Comparison of ENCODE assay signal across 28 cellular contexts in the genomic region with DNA sequence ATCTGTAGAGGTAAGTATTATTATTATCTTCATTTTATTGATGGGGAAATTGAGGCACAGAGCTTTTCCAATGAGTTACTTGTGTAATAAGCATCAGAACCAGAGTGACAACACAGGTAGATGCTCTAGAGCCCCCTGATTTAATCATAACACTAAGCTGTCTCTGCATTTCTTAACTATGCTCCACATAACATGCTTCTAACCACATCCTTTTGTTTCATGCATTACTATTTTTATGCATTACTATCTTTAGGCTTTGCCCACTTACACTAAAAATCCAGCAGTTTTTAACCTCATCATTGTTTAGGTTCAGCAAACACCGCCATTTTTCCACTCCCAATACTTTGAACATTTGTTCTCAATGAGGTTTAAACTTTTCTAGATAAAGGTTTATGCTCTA.
"Had no signal": no experiment of that assay in that cellular context is flagged by ENCODE, and none has a peak within 500 bp of the region (broad histone marks: within the 10 kb centered on the region; RNA-seq: fewer than 3 reads in every experiment).

No MANE protein-coding gene starts in this region.

- H3K27ac Mint-ChIP-seq: activated CD4-positive, alpha-beta T cell treated with anti-CD3 and anti-CD28 coated beads for 36 hours; activated CD4-positive, alpha-beta T cell treated with anti-CD3 and anti-CD28 coated beads, Interleukin-2, amount 10 ng/mL, durations not matched to agents 7 days and 5 days; activated CD8-positive, alpha-beta T cell treated with anti-CD3 and anti-CD28 coated beads, Interleukin-2, amount 10 ng/mL, durations not matched to agents 7 days and 5 days; activated naive CD4-positive, alpha-beta T cell treated with anti-CD3 and anti-CD28 coated beads for 36 hours; activated naive CD4-positive, alpha-beta T cell treated with anti-CD3 and anti-CD28 coated beads, Interleukin-2, amount 50 U/mL, for 72 hours; activated T-cell treated with anti-CD3 and anti-CD28 coated beads, Interleukin-2, amount 50 U/mL, for 24 hours; activated T-helper 2 cell treated with anti-CD3 and anti-CD28 coated beads, Interferon-gamma antibody, Interleukin-2, Interleukin-4, amounts not matched to agents 10 μg/mL and 5 μg/mL and 100 μg/mL, durations not matched to agents 14 hours and 24 hours and 36 hours; WTC11 had no signal

- ATAC-seq: activated CD4-positive, alpha-beta T cell treated with anti-CD3 and anti-CD28 coated beads for 36 hours; activated CD4-positive, CD25-positive, alpha-beta regulatory T cell treated with anti-CD3 and anti-CD28 coated beads, Interleukin-2, amount 50 U/mL, for 24 hours; activated CD8-positive, alpha-beta T cell treated with anti-CD3 and anti-CD28 coated beads, Interleukin-2, amount 10 ng/mL, durations not matched to agents 7 days and 5 days; activated naive CD4-positive, alpha-beta T cell treated with anti-CD3 and anti-CD28 coated beads, Interleukin-2, amount 50 U/mL, for 72 hours; body of pancreas; Panc1; WTC11 had no signal

- H3K27ac ChIP-seq: adrenal gland, body of pancreas, breast epithelium, coronary artery, SJCRH30, SK-N-MC had no signal

- H3K4me3 ChIP-seq: adrenal gland, body of pancreas, breast epithelium, coronary artery, SJCRH30, SK-N-MC had no signal

- H3K4me3 Mint-ChIP-seq: activated CD4-positive, alpha-beta T cell treated with anti-CD3 and anti-CD28 coated beads for 36 hours; activated CD4-positive, alpha-beta T cell treated with anti-CD3 and anti-CD28 coated beads, Interleukin-2, amount 10 ng/mL, durations not matched to agents 7 days and 5 days; activated CD8-positive, alpha-beta T cell treated with anti-CD3 and anti-CD28 coated beads, Interleukin-2, amount 10 ng/mL, durations not matched to agents 7 days and 5 days; activated naive CD4-positive, alpha-beta T cell treated with anti-CD3 and anti-CD28 coated beads for 36 hours; activated T-cell treated with anti-CD3 and anti-CD28 coated beads, Interleukin-2, amount 50 U/mL, for 24 hours; WTC11 had no signal

- H3K27me3 ChIP-seq: adrenal gland, body of pancreas, breast epithelium, SJCRH30 had no signal

- H3K36me3 ChIP-seq: adrenal gland, breast epithelium, SJCRH30 had no signal

- H3K9me3 Mint-ChIP-seq: WTC11 had no signal

- H3K27me3 Mint-ChIP-seq: activated CD4-positive, alpha-beta T cell treated with anti-CD3 and anti-CD28 coated beads for 36 hours; activated CD4-positive, alpha-beta T cell treated with anti-CD3 and anti-CD28 coated beads, Interleukin-2, amount 10 ng/mL, durations not matched to agents 7 days and 5 days; activated T-cell treated with anti-CD3 and anti-CD28 coated beads, Interleukin-2, amount 50 U/mL, for 24 hours had no signal

- H3K9me3 ChIP-seq: adrenal gland, body of pancreas, breast epithelium, SJCRH30 had no signal

- H3K4me1 ChIP-seq: adrenal gland, breast epithelium, SJCRH30 had no signal

- H3K36me3 Mint-ChIP-seq: activated naive CD4-positive, alpha-beta T cell treated with anti-CD3 and anti-CD28 coated beads, Interleukin-2, amount 50 U/mL, for 72 hours; WTC11 had no signal

- DNase-seq: activated CD4-positive, alpha-beta T cell treated with anti-CD3 and anti-CD28 coated beads for 36 hours; activated CD4-positive, alpha-beta T cell treated with anti-CD3 and anti-CD28 coated beads, Interleukin-2, amount 10 ng/mL, durations not matched to agents 7 days and 5 days; activated CD4-positive, alpha-beta T cell treated with anti-CD3 and anti-CD28 coated beads, Interleukin-2, amount 50 U/mL, for 48 hours; activated CD8-positive, alpha-beta T cell treated with anti-CD3 and anti-CD28 coated beads, Interleukin-2, amount 10 ng/mL, durations not matched to agents 7 days and 5 days; activated gamma-delta T cell; activated naive CD4-positive, alpha-beta T cell treated with anti-CD3 and anti-CD28 coated beads for 36 hours; activated T-cell treated with anti-CD3 and anti-CD28 coated beads, Interleukin-2, amount 50 U/mL, for 24 hours; adrenal gland; body of pancreas; NCI-H1048; NCI-H1105 treated with DMSO at 0.1 percent for 48 hours; NCI-H1436; NCI-H1694; NCI-H1930; NCI-H510A; NCI-H526; NCI-H748 treated with DMSO at 0.1 percent for 48 hours; SHP77; SJCRH30; T1000 had no signal

- H3K4me1 Mint-ChIP-seq: activated CD4-positive, alpha-beta T cell treated with anti-CD3 and anti-CD28 coated beads for 36 hours; activated CD4-positive, alpha-beta T cell treated with anti-CD3 and anti-CD28 coated beads, Interleukin-2, amount 10 ng/mL, durations not matched to agents 7 days and 5 days; WTC11 had no signal
